ENCODE assay signal across 13 cellular contexts in the genomic region with DNA sequence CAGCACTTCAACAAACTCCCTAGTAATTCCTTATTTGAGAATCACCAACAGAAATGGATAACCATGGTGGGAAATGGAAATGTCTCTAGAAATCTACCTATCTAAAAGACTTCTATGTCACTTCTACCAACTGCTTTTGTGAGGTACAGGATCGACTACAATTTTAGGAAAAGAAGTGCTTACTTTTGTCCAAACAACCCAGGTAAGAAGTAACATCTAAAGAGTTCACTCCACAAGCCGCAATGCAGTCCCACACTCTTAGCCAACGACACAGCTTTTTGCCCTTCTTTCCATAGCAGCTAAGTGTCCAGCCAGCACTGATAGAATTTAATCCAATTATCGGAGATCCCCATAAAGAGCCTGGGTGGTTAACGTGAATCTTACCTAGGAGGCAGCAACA. TPM values are rescaled to one million over a fixed set of nuclear protein-coding genes. Genes with fewer than 3 reads are reported as not detected.
DNase-seq lines count a peak whose midpoint lies in the region; ATAC-seq and TF ChIP-seq lines count a peak whose summit lies in the region.
"Had no signal": no experiment of that assay in that cellular context is flagged by ENCODE, and none has a peak within 500 bp of the region (broad histone marks: within the 10 kb centered on the region; RNA-seq: fewer than 3 reads in every experiment).

No MANE protein-coding gene starts in this region.

- peak overlapping the region; percentile 98 for H3K27ac Mint-ChIP-seq in mesothelial cell of epicardium

- WGBS in body of pancreas, 2 donors: 78 to 80% methylated on average over 5 of the region's 5 CpGs
- WGBS in thyroid gland, 2 donors: 56 to 73% methylated on average over 5 of the region's 5 CpGs

- peak; percentile 53 for DNase-seq in NCI-H524 treated with DMSO at 0.1 percent for 48 hours (lab: John Stamatoyannopoulos, UW)
- no peak for DNase-seq in body of pancreas
- DNase-seq in mesothelial cell of epicardium (ENCODE audit: low spot score in 2 of 2, unreplicated experiment in 2 of 2): no peak
- no peak for DNase-seq in thyroid gland
- DNase-seq: activated T-cell treated with anti-CD3 and anti-CD28 coated beads for 4 hours, NCI-H1048, NCI-H2171 treated with DMSO at 0.1 percent for 48 hours, nucleus accumbens, uterus had no signal

- H3K4me1 Mint-ChIP-seq in mesothelial cell of epicardium: peaks cover 52% of the 10 kb centered on the region
- H3K4me1 Mint-ChIP-seq: CD14-positive monocyte had no signal

- H3K9me3 ChIP-seq in body of pancreas (no peaks in the 10 kb centered on the region), thyroid gland (no peaks in the 10 kb centered on the region)
- H3K9me3 ChIP-seq: uterus had no signal

- no peaks in the 10 kb centered on the region for H3K36me3 ChIP-seq in body of pancreas (replicated peaks in 1 of 2; ENCODE audit: insufficient read depth in 1 of 2, low read depth in 2 of 2)
- no peaks in the 10 kb centered on the region for H3K36me3 ChIP-seq in thyroid gland
- H3K36me3 ChIP-seq: uterus had no signal

- no peak overlapping the region for H3K4me3 ChIP-seq in body of pancreas
- no peak overlapping the region for H3K4me3 ChIP-seq in thyroid gland (replicated peaks in 1 of 3)
- H3K4me3 ChIP-seq: uterus had no signal

- ATAC-seq in body of pancreas: no peak
- no peak for ATAC-seq in HG02981 (IDR thresholded peaks at IDR 0.05; ENCODE audit: unreplicated experiment)
- ATAC-seq in GM21737 (IDR thresholded peaks at IDR 0.05; ENCODE audit: unreplicated experiment): no peak
- no peak for ATAC-seq in HG02840 (IDR thresholded peaks at IDR 0.05; ENCODE audit: low FRiP score, unreplicated experiment)

- intact Hi-C loops in body of pancreas (cut with DNase I): no loop called here
- intact Hi-C loops in thyroid gland (cut with DNase I): no loop called here

- H3K27ac ChIP-seq in body of pancreas (peak overlapping the region in 3 of 4 donors; percentile 43 to 81 (median 69)), thyroid gland (peak overlapping the region; percentile 66 to 96 (median 89))

- H3K27me3 Mint-ChIP-seq in mesothelial cell of epicardium (ENCODE audit: low read depth): no peaks in the 10 kb centered on the region

- no peak overlapping the region for H3K4me3 Mint-ChIP-seq in mesothelial cell of epicardium
- H3K4me3 Mint-ChIP-seq: CD14-positive monocyte had no signal

- TF ChIP-seq POLR2A in body of pancreas (IDR thresholded peaks at IDR 0.05) (no peak), thyroid gland (IDR thresholded peaks at IDR 0.05) (no peak)

- TF ChIP-seq CTCF in body of pancreas (IDR thresholded peaks at IDR 0.05) (no peak), mesothelial cell of epicardium (IDR thresholded peaks at IDR 0.05; ENCODE audit: unreplicated experiment) (no peak), thyroid gland (IDR thresholded peaks at IDR 0.05) (no peak)

- H3K4me1 ChIP-seq in body of pancreas: peaks cover 45% of the 10 kb centered on the region
- peaks cover 63 to 68% of the 10 kb centered on the region in 2 donors for H3K4me1 ChIP-seq in thyroid gland

- no peaks in the 10 kb centered on the region for H3K27me3 ChIP-seq in body of pancreas
- H3K27me3 ChIP-seq in thyroid gland: no peaks in the 10 kb centered on the region
- H3K27me3 ChIP-seq: uterus had no signal

- peaks cover 3% of the 10 kb centered on the region for H3K9me3 Mint-ChIP-seq in mesothelial cell of epicardium
- H3K9me3 Mint-ChIP-seq: CD14-positive monocyte had no signal

- peaks cover 47% of the 10 kb centered on the region for H3K36me3 Mint-ChIP-seq in mesothelial cell of epicardium

RNA-seq across cellular contexts. Expression of a gene that starts 28.1 kb away (rescaled TPM):
- total RNA-seq in body of pancreas: 100 to 1,000 TPM; 265 to 341 TPM
- total RNA-seq in mesothelial cell of epicardium: 1,031 to 1,044 TPM (median 1,040 TPM) in 3 replicates
- total RNA-seq in thyroid gland: 100 to 1,000 TPM; 436 to 796 (median 612) TPM
